ENCODE assay signal across 1 cellular context in genomic region chr17:81981511-81981910, GRCh38.
TF ChIP-seq lines count a peak whose summit lies in the region.

No MANE protein-coding gene starts in this region.

TF ChIP-seq in HepG2, 621 proteins besides CTCF, POLR2A, EP300 and RAD21:
- 0 out of 2 replicates have a peak, but pooled peaks have one; percentile 19 for TF ChIP-seq FOSL2 (CRISPR knock-in tag; IDR thresholded peaks at IDR 0.05)
- 0 out of 2 replicates have a peak, but pooled peaks have one; percentile 34 for TF ChIP-seq HIC2 (CRISPR knock-in tag; IDR thresholded peaks at IDR 0.05; ENCODE audit: low read depth)
- TF ChIP-seq MED1 (CRISPR knock-in tag; IDR thresholded peaks at IDR 0.05) = 0 out of 2 replicates have a peak, but pooled peaks have one; percentile 6
TF ChIP-seq in HepG2: peak in this region for 3; not testable (repeated sequence) for 618.
